ENCODE assay signal across 1 cellular context in genomic region chr1:26237230-26237966, GRCh38.
TF ChIP-seq lines count a peak whose summit lies in the region.

No MANE protein-coding gene starts in this region.

TF ChIP-seq in H1, 55 proteins besides CTCF, POLR2A, EP300 and RAD21 (continued from another document):
- TF ChIP-seq, protein P1, sequence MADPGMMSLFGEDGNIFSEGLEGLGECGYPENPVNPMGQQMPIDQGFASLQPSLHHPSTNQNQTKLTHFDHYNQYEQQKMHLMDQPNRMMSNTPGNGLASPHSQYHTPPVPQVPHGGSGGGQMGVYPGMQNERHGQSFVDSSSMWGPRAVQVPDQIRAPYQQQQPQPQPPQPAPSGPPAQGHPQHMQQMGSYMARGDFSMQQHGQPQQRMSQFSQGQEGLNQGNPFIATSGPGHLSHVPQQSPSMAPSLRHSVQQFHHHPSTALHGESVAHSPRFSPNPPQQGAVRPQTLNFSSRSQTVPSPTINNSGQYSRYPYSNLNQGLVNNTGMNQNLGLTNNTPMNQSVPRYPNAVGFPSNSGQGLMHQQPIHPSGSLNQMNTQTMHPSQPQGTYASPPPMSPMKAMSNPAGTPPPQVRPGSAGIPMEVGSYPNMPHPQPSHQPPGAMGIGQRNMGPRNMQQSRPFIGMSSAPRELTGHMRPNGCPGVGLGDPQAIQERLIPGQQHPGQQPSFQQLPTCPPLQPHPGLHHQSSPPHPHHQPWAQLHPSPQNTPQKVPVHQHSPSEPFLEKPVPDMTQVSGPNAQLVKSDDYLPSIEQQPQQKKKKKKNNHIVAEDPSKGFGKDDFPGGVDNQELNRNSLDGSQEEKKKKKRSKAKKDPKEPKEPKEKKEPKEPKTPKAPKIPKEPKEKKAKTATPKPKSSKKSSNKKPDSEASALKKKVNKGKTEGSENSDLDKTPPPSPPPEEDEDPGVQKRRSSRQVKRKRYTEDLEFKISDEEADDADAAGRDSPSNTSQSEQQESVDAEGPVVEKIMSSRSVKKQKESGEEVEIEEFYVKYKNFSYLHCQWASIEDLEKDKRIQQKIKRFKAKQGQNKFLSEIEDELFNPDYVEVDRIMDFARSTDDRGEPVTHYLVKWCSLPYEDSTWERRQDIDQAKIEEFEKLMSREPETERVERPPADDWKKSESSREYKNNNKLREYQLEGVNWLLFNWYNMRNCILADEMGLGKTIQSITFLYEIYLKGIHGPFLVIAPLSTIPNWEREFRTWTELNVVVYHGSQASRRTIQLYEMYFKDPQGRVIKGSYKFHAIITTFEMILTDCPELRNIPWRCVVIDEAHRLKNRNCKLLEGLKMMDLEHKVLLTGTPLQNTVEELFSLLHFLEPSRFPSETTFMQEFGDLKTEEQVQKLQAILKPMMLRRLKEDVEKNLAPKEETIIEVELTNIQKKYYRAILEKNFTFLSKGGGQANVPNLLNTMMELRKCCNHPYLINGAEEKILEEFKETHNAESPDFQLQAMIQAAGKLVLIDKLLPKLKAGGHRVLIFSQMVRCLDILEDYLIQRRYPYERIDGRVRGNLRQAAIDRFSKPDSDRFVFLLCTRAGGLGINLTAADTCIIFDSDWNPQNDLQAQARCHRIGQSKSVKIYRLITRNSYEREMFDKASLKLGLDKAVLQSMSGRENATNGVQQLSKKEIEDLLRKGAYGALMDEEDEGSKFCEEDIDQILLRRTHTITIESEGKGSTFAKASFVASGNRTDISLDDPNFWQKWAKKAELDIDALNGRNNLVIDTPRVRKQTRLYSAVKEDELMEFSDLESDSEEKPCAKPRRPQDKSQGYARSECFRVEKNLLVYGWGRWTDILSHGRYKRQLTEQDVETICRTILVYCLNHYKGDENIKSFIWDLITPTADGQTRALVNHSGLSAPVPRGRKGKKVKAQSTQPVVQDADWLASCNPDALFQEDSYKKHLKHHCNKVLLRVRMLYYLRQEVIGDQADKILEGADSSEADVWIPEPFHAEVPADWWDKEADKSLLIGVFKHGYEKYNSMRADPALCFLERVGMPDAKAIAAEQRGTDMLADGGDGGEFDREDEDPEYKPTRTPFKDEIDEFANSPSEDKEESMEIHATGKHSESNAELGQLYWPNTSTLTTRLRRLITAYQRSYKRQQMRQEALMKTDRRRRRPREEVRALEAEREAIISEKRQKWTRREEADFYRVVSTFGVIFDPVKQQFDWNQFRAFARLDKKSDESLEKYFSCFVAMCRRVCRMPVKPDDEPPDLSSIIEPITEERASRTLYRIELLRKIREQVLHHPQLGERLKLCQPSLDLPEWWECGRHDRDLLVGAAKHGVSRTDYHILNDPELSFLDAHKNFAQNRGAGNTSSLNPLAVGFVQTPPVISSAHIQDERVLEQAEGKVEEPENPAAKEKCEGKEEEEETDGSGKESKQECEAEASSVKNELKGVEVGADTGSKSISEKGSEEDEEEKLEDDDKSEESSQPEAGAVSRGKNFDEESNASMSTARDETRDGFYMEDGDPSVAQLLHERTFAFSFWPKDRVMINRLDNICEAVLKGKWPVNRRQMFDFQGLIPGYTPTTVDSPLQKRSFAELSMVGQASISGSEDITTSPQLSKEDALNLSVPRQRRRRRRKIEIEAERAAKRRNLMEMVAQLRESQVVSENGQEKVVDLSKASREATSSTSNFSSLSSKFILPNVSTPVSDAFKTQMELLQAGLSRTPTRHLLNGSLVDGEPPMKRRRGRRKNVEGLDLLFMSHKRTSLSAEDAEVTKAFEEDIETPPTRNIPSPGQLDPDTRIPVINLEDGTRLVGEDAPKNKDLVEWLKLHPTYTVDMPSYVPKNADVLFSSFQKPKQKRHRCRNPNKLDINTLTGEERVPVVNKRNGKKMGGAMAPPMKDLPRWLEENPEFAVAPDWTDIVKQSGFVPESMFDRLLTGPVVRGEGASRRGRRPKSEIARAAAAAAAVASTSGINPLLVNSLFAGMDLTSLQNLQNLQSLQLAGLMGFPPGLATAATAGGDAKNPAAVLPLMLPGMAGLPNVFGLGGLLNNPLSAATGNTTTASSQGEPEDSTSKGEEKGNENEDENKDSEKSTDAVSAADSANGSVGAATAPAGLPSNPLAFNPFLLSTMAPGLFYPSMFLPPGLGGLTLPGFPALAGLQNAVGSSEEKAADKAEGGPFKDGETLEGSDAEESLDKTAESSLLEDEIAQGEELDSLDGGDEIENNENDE (IDR thresholded peaks at IDR 0.05; ENCODE audit: insufficient replicate concordance, low read length) = no peak
- TF ChIP-seq CTBP2 (IDR thresholded peaks at IDR 0.05; ENCODE audit: borderline replicate concordance, insufficient read depth, insufficient read length, low read length) = no peak
- TF ChIP-seq MAFK (IDR thresholded peaks at IDR 0.05; ENCODE audit: low read depth, low read length) = peak; percentile 43
- TF ChIP-seq SIN3A (conservative IDR thresholded peaks at IDR 0.05 in 1 of 2, IDR thresholded peaks at IDR 0.05 in 1 of 2; ENCODE audit: low read depth in 1 of 2, low read length in 2 of 2) = no peak
